ENCODE assay signal across 20 cellular contexts in genomic region chr4:98905834-98906233, GRCh38. TPM values are rescaled to one million over a fixed set of nuclear protein-coding genes. Genes with fewer than 3 reads are reported as not detected.
A peak's percentile ranks its signal among the peaks of the same experiment; 100 is the strongest.
DNase-seq lines count a peak whose midpoint lies in the region; ATAC-seq and TF ChIP-seq lines count a peak whose summit lies in the region.
"Had no signal": no experiment of that assay in that cellular context is flagged by ENCODE, and none has a peak within 500 bp of the region (broad histone marks: within the 10 kb centered on the region; RNA-seq: fewer than 3 reads in every experiment).

No MANE protein-coding gene starts in this region.

- H3K27me3 ChIP-seq in HAP-1 (ENCODE audit: low read depth) = no peaks in the 10 kb centered on the region
- H3K27me3 ChIP-seq: dorsolateral prefrontal cortex, thyroid gland had no signal

- in situ Hi-C loops in HAP-1 (cut with MboI; ENCODE audit: low sequenced_read_pairs) = no loop called here

- POLR2A ChIA-PET in WTC11 (lab: Charles Lee) = interaction anchor here (0.6 kb wide), 1 partner anchor 22 kb away, joined by 3 read pairs; no protein-coding TSS in a partner anchor

- ATAC-seq in WTC11 (no peak), HG03280 (IDR thresholded peaks at IDR 0.05; ENCODE audit: unreplicated experiment) (no peak)
- ATAC-seq in effector memory CD8-positive, alpha-beta T cell (replicated peaks) = no peak
- ATAC-seq: left ventricle myocardium superior, mucosa of descending colon had no signal

- no peak for TF ChIP-seq CTCF in WTC11 (IDR thresholded peaks at IDR 0.05)

- H3K36me3 Mint-ChIP-seq in activated naive CD8-positive, alpha-beta T cell = peaks cover 12% of the 10 kb centered on the region
- H3K36me3 Mint-ChIP-seq in activated naive CD8-positive, alpha-beta T cell treated with anti-CD3 and anti-CD28 coated beads for 36 hours = peaks cover 52% of the 10 kb centered on the region
- peaks cover 9% of the 10 kb centered on the region for H3K36me3 Mint-ChIP-seq in WTC11
- H3K36me3 Mint-ChIP-seq in effector memory CD8-positive, alpha-beta T cell (ENCODE audit: insufficient read depth) = peaks cover 22% of the 10 kb centered on the region

- no peaks in the 10 kb centered on the region for H3K9me3 ChIP-seq in HAP-1
- H3K9me3 ChIP-seq: mucosa of descending colon, prostate gland, thyroid gland had no signal

- CTCF ChIA-PET in WTC11 (lab: Charles Lee) = no interaction called here

- no peaks in the 10 kb centered on the region for H3K9me3 Mint-ChIP-seq in activated naive CD8-positive, alpha-beta T cell (ENCODE audit: low read depth)
- H3K9me3 Mint-ChIP-seq in activated naive CD8-positive, alpha-beta T cell treated with anti-CD3 and anti-CD28 coated beads for 36 hours = no peaks in the 10 kb centered on the region
- no peaks in the 10 kb centered on the region for H3K9me3 Mint-ChIP-seq in WTC11
- H3K9me3 Mint-ChIP-seq in effector memory CD8-positive, alpha-beta T cell = no peaks in the 10 kb centered on the region
- H3K9me3 Mint-ChIP-seq: neural crest cell had no signal

- peaks cover 75% of the 10 kb centered on the region for H3K4me1 Mint-ChIP-seq in activated naive CD8-positive, alpha-beta T cell (ENCODE audit: low read depth)
- H3K4me1 Mint-ChIP-seq in activated naive CD8-positive, alpha-beta T cell treated with anti-CD3 and anti-CD28 coated beads for 36 hours = peaks cover 63% of the 10 kb centered on the region
- peaks cover 59% of the 10 kb centered on the region for H3K4me1 Mint-ChIP-seq in WTC11
- peaks cover 47 to 74% of the 10 kb centered on the region in 2 donors for H3K4me1 Mint-ChIP-seq in effector memory CD8-positive, alpha-beta T cell (ENCODE audit: low read depth in 2 of 2)

- H3K36me3 ChIP-seq in HAP-1 (replicated peaks) = peaks cover 19% of the 10 kb centered on the region
- H3K36me3 ChIP-seq: prostate gland, thyroid gland had no signal

- H3K27me3 Mint-ChIP-seq in activated naive CD8-positive, alpha-beta T cell = no peaks in the 10 kb centered on the region
- no peaks in the 10 kb centered on the region for H3K27me3 Mint-ChIP-seq in activated naive CD8-positive, alpha-beta T cell treated with anti-CD3 and anti-CD28 coated beads for 36 hours
- H3K27me3 Mint-ChIP-seq in WTC11 (ENCODE audit: low read depth) = no peaks in the 10 kb centered on the region
- no peaks in the 10 kb centered on the region for H3K27me3 Mint-ChIP-seq in effector memory CD8-positive, alpha-beta T cell

- DNase-seq in activated naive CD8-positive, alpha-beta T cell treated with anti-CD3 and anti-CD28 coated beads for 36 hours = no peak
- DNase-seq in WTC11 (ENCODE audit: low spot score) (no peak), HAP-1 (ENCODE audit: low spot score in 2 of 2) (no peak), posterior cingulate gyrus (no peak), NCI-H524 (lab: John Stamatoyannopoulos, UW) (no peak)
- DNase-seq in effector memory CD8-positive, alpha-beta T cell = no peak
- DNase-seq: 8988T; activated CD4-positive, alpha-beta T cell treated with anti-CD3 and anti-CD28 coated beads, Interleukin-2, amount 50 U/mL, for 1 hour; dorsolateral prefrontal cortex; left ventricle myocardium superior; mucosa of descending colon; NCI-H524 treated with DMSO at 0.1 percent for 48 hours; stimulated activated naive CD4-positive, alpha-beta T cell treated with Interleukin-2 at 50 U/mL for 16 hours; thyroid gland; WERI-Rb-1 had no signal

- H3K27ac Mint-ChIP-seq in activated naive CD8-positive, alpha-beta T cell = peak overlapping the region; percentile 24
- no peak overlapping the region for H3K27ac Mint-ChIP-seq in activated naive CD8-positive, alpha-beta T cell treated with anti-CD3 and anti-CD28 coated beads for 36 hours
- peak overlapping the region; percentile 28; the same call in 1 of the 2 replicates for H3K27ac Mint-ChIP-seq in WTC11
- H3K27ac Mint-ChIP-seq in effector memory CD8-positive, alpha-beta T cell = peak overlapping the region; percentile 15 to 44

- no peaks in the 10 kb centered on the region; the same call in 1 of the 2 replicates for H3K4me1 ChIP-seq in HAP-1
- H3K4me1 ChIP-seq: prostate gland had no signal

- intact Hi-C loops in posterior cingulate gyrus (cut with DNase I) = no loop called here

- H3K4me3 ChIP-seq in HAP-1 = no peak overlapping the region
- H3K4me3 ChIP-seq: dorsolateral prefrontal cortex, mucosa of descending colon, prostate gland, skin epidermis, thyroid gland had no signal

- H3K4me3 Mint-ChIP-seq in activated naive CD8-positive, alpha-beta T cell = no peak overlapping the region
- no peak overlapping the region for H3K4me3 Mint-ChIP-seq in activated naive CD8-positive, alpha-beta T cell treated with anti-CD3 and anti-CD28 coated beads for 36 hours
- H3K4me3 Mint-ChIP-seq in WTC11 = no peak overlapping the region
- no peak overlapping the region for H3K4me3 Mint-ChIP-seq in effector memory CD8-positive, alpha-beta T cell
- H3K4me3 Mint-ChIP-seq: neural crest cell had no signal

TF ChIP-seq in WTC11, 78 proteins besides CTCF, POLR2A, EP300 and RAD21:
- TF ChIP-seq, protein P1, sequence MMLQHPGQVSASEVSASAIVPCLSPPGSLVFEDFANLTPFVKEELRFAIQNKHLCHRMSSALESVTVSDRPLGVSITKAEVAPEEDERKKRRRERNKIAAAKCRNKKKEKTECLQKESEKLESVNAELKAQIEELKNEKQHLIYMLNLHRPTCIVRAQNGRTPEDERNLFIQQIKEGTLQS (CRISPR knock-in tag; conservative IDR thresholded peaks at IDR 0.05) = no peak
- no peak for TF ChIP-seq TCF7 (CRISPR knock-in tag; IDR thresholded peaks at IDR 0.05; ENCODE audit: low read depth)
- TF ChIP-seq ESRRA (CRISPR knock-in tag; IDR thresholded peaks at IDR 0.05; ENCODE audit: borderline replicate concordance) = no peak
- no peak for TF ChIP-seq JAZF1 (CRISPR knock-in tag; IDR thresholded peaks at IDR 0.05)
- TF ChIP-seq HMGXB4 (CRISPR knock-in tag; IDR thresholded peaks at IDR 0.05) = no peak
- TF ChIP-seq ZNF671 (CRISPR knock-in tag; IDR thresholded peaks at IDR 0.05) = no peak
- TF ChIP-seq, protein P2, sequence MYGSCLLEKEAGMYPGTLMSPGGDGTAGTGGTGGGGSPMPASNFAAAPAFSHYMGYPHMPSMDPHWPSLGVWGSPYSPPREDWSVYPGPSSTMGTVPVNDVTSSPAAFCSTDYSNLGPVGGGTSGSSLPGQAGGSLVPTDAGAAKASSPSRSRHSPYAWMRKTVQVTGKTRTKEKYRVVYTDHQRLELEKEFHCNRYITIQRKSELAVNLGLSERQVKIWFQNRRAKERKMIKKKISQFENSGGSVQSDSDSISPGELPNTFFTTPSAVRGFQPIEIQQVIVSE (CRISPR knock-in tag; IDR thresholded peaks at IDR 0.05; ENCODE audit: borderline replicate concordance) = no peak

RNA-seq across cellular contexts. Expression of gene EIF4E, which starts 23.1 kb away (rescaled TPM):
- total RNA-seq in activated naive CD8-positive, alpha-beta T cell treated with anti-CD3 and anti-CD28 coated beads for 36 hours = 100 to 1,000 TPM; 179 to 181 TPM
- 146 to 174 TPM (median 155 TPM) in 3 replicates for total RNA-seq in WTC11 (2021)
